ENCODE assay signal across 19 cellular contexts in the genomic region with DNA sequence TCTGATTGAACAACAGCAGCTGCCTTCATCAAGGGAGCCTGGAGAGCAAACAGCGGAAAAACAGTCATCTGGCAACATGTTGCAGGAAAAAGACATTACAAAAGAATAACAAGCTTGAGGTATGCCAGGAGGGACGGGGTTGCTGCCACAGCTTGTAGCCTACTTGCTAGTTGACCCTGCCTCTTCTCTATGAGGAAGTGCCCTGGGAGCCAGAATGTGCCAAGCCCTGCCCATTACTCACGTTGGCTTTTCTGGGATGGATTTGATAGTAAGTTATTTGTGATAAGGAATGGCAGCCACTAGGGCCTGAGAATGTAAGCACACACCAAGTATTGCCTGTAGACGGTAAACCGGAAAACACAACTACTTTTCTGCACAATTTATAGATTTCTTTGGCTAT.
DNase-seq lines count a peak whose midpoint lies in the region; ATAC-seq, FAIRE-seq and TF ChIP-seq lines count a peak whose summit lies in the region.
"Had no signal": no experiment of that assay in that cellular context is flagged by ENCODE, and none has a peak within 500 bp of the region (broad histone marks: within the 10 kb centered on the region; RNA-seq: fewer than 3 reads in every experiment).

No MANE protein-coding gene starts in this region.

- no peak for TF ChIP-seq POLR2A in body of pancreas (IDR thresholded peaks at IDR 0.05)

- no peak for TF ChIP-seq CTCF in body of pancreas (IDR thresholded peaks at IDR 0.05)
- no peak for TF ChIP-seq CTCF in pancreas (IDR thresholded peaks at IDR 0.05)
- no peak for TF ChIP-seq CTCF in BE2C (IDR thresholded peaks at IDR 0.05; ENCODE audit: low read depth, low read length)

- H3K27me3 ChIP-seq in body of pancreas (no peaks in the 10 kb centered on the region), pancreas (no peaks in the 10 kb centered on the region), BE2C (no peaks in the 10 kb centered on the region)
- H3K27me3 ChIP-seq: BLaER1 treated with 17β-estradiol and CSF1 and Interleukin-3, amounts not matched to agents 10 nM and 100 nM; Peyer's patch; SJCRH30 had no signal

- intact Hi-C loops in body of pancreas (cut with DNase I) (no loop called here), pancreas (cut with DNase I) (no loop called here)

- H3K27ac ChIP-seq in body of pancreas (peak overlapping the region in 1 of 4 donors; percentile 53), pancreas (peak overlapping the region in 1 of 4 donors; percentile 11)
- H3K27ac ChIP-seq: BLaER1 treated with 17β-estradiol and CSF1 and Interleukin-3, amounts not matched to agents 10 nM and 100 nM; KMS-11; Peyer's patch; SJCRH30 had no signal

- FAIRE-seq in pancreas (lab: Jason Lieb, UNC) = no peak
- no peak for FAIRE-seq in HTR-8/SVneo (lab: Jason Lieb, UNC)

- DNase-seq in DMS153 treated with DMSO at 0.1 percent for 48 hours (lab: John Stamatoyannopoulos, UW; ENCODE audit: unreplicated experiment) (peak; percentile 28), NCI-H2029 (lab: John Stamatoyannopoulos, UW) (peak; percentile 73), body of pancreas (peak; percentile 37 to 74 (median 52)), pancreas (peak in 3 of 6 donors; percentile 37 to 40 (median 37)), COLO829 (ENCODE audit: low spot score) (no peak), HTR-8/SVneo (ENCODE audit: insufficient read length, low spot score) (no peak), BE2C (no peak)
- DNase-seq: ACHN; CD4-positive, alpha-beta memory T cell; DMS53; GDM1; NCI-H1930; Peyer's patch; SJCRH30; T-cell had no signal

- 29 to 39% methylated on average over 5 of the region's 5 CpGs for WGBS in body of pancreas, 2 donors
- 21 to 24% methylated on average over 5 of the region's 5 CpGs for WGBS in pancreas, 2 donors

- no peaks in the 10 kb centered on the region for H3K36me3 ChIP-seq in body of pancreas (replicated peaks in 1 of 2; ENCODE audit: insufficient read depth in 1 of 2, low read depth in 2 of 2)
- H3K36me3 ChIP-seq in pancreas = no peaks in the 10 kb centered on the region
- no peaks in the 10 kb centered on the region for H3K36me3 ChIP-seq in BE2C
- H3K36me3 ChIP-seq: BLaER1 treated with 17β-estradiol and CSF1 and Interleukin-3, amounts not matched to agents 10 nM and 100 nM; Peyer's patch; SJCRH30 had no signal

- H3K9me3 ChIP-seq in body of pancreas = no peaks in the 10 kb centered on the region
- H3K9me3 ChIP-seq in pancreas = no peaks in the 10 kb centered on the region
- no peaks in the 10 kb centered on the region for H3K9me3 ChIP-seq in BE2C
- H3K9me3 ChIP-seq: BLaER1 treated with 17β-estradiol and CSF1 and Interleukin-3, amounts not matched to agents 10 nM and 100 nM; Peyer's patch; SJCRH30 had no signal

- peaks cover 13% of the 10 kb centered on the region for H3K4me1 ChIP-seq in body of pancreas
- no peaks in the 10 kb centered on the region for H3K4me1 ChIP-seq in pancreas
- H3K4me1 ChIP-seq in BE2C = no peaks in the 10 kb centered on the region; the same call in 1 of the 2 replicates
- H3K4me1 ChIP-seq: Peyer's patch, SJCRH30 had no signal

- ATAC-seq in body of pancreas = peak; percentile 78
- ATAC-seq in pancreas = peak; percentile 73 to 90 (median 77)
- ATAC-seq: GM23338, HCT116, T-cell had no signal

- no peak overlapping the region for H3K4me3 ChIP-seq in body of pancreas
- no peak overlapping the region for H3K4me3 ChIP-seq in pancreas
- no peak overlapping the region for H3K4me3 ChIP-seq in BE2C (ENCODE audit: low read depth, low read length)
- H3K4me3 ChIP-seq: BLaER1 treated with 17β-estradiol and CSF1 and Interleukin-3, amounts not matched to agents 10 nM and 100 nM; GM23338; Peyer's patch; SJCRH30 had no signal

Comparison
In these comparisons a context has a peak if more than half of its experiments do, and no peak if none do; other contexts are left out.
1. DNase-seq: peak in DMS153 treated with DMSO at 0.1 percent for 48 hours (single experiment), NCI-H2029 (single experiment) and body of pancreas (4 of 4); none in COLO829 (single experiment), HTR-8/SVneo (single experiment) and BE2C (single experiment).